In genomic region chr17:81245024-81245664, GRCh38 we compare ENCODE assay signal across 1 cellular context.
TF ChIP-seq lines count a peak whose summit lies in the region.

No MANE protein-coding gene starts in this region.

TF ChIP-seq in HepG2, 621 proteins besides CTCF, POLR2A, EP300 and RAD21 (continued from another document and continues in another):
- 0 out of 2 replicates have a peak, but pooled peaks have one; percentile 20 for TF ChIP-seq HMGXB3 (CRISPR knock-in tag; IDR thresholded peaks at IDR 0.05; ENCODE audit: borderline replicate concordance)
- TF ChIP-seq ZBTB49 (CRISPR knock-in tag; IDR thresholded peaks at IDR 0.05; ENCODE audit: borderline replicate concordance), result 0 out of 2 replicates have a peak, but pooled peaks have one; percentile 6
- TF ChIP-seq SKI (IDR thresholded peaks at IDR 0.05; ENCODE audit: partially characterized antibody), result no peak
- TF ChIP-seq TBP (CRISPR knock-in tag; IDR thresholded peaks at IDR 0.05), result no peak
- TF ChIP-seq ZSCAN12 (CRISPR knock-in tag; IDR thresholded peaks at IDR 0.05), result no peak
- no peak for TF ChIP-seq TEAD2 (CRISPR knock-in tag; IDR thresholded peaks at IDR 0.05)
- TF ChIP-seq BRCA1 (CRISPR knock-in tag; IDR thresholded peaks at IDR 0.05), result 0 out of 2 replicates have a peak, but pooled peaks have one; percentile 33
- TF ChIP-seq TARDBP (CRISPR knock-in tag; IDR thresholded peaks at IDR 0.05), result no peak; the same call in 1 of the 2 replicates
- no peak for TF ChIP-seq NR2F6 (IDR thresholded peaks at IDR 0.05)
- peak; percentile 22 for TF ChIP-seq NR2F6 (CRISPR knock-in tag; IDR thresholded peaks at IDR 0.05)
- peak; percentile 91 for TF ChIP-seq ZNF318 (CRISPR knock-in tag; IDR thresholded peaks at IDR 0.05)
- TF ChIP-seq TCF12 (IDR thresholded peaks at IDR 0.05), result no peak
- no peak for TF ChIP-seq TCF12 (CRISPR knock-in tag; IDR thresholded peaks at IDR 0.05)
- TF ChIP-seq ARNTL (CRISPR knock-in tag; IDR thresholded peaks at IDR 0.05), result no peak
- no peak for TF ChIP-seq ZNF136 (CRISPR knock-in tag; IDR thresholded peaks at IDR 0.05; ENCODE audit: low read depth)
- 0 out of 2 replicates have a peak, but pooled peaks have one; percentile 64 for TF ChIP-seq ZNF576 (CRISPR knock-in tag; IDR thresholded peaks at IDR 0.05)
- TF ChIP-seq SNAPC2 (CRISPR knock-in tag; IDR thresholded peaks at IDR 0.05), result no peak
- no peak for TF ChIP-seq ZNF598 (CRISPR knock-in tag; IDR thresholded peaks at IDR 0.05; ENCODE audit: borderline replicate concordance)
- 0 out of 2 replicates have a peak, but pooled peaks have one; percentile 40 for TF ChIP-seq ZNF484 (CRISPR knock-in tag; IDR thresholded peaks at IDR 0.05; ENCODE audit: borderline replicate concordance, low read depth)
- TF ChIP-seq ZNF329 (CRISPR knock-in tag; IDR thresholded peaks at IDR 0.05; ENCODE audit: low read depth), result no peak
- no peak; the same call in 1 of the 2 replicates for TF ChIP-seq POGK (CRISPR knock-in tag; conservative IDR thresholded peaks at IDR 0.05)
- no peak for TF ChIP-seq ZNF639 (CRISPR knock-in tag; conservative IDR thresholded peaks at IDR 0.05)
- no peak for TF ChIP-seq ZNF574 (CRISPR knock-in tag; IDR thresholded peaks at IDR 0.05)
- TF ChIP-seq NR2C2 (CRISPR knock-in tag; IDR thresholded peaks at IDR 0.05; ENCODE audit: borderline replicate concordance), result 0 out of 2 replicates have a peak, but pooled peaks have one; percentile 47
- TF ChIP-seq ZNF343 (CRISPR knock-in tag; IDR thresholded peaks at IDR 0.05), result 0 out of 2 replicates have a peak, but pooled peaks have one; percentile 35
- no peak for TF ChIP-seq CREB3 (CRISPR knock-in tag; IDR thresholded peaks at IDR 0.05)
